ENCODE assay signal across 10 cellular contexts in genomic region chr2:149296031-149296430, GRCh38. TPM values are rescaled to one million over a fixed set of nuclear protein-coding genes. Genes with fewer than 3 reads are reported as not detected.
"Had no signal": no experiment of that assay in that cellular context is flagged by ENCODE, and none has a peak within 500 bp of the region (broad histone marks: within the 10 kb centered on the region; RNA-seq: fewer than 3 reads in every experiment).

No MANE protein-coding gene starts in this region.

- FAIRE-seq: H1, H54, K562 had no signal

- H3K4me3 ChIP-seq: GM23338, K562 had no signal

- DNase-seq: H9, HCEC 1CT, IMR-90, Kasumi-1, KG1 had no signal

- H2AFZ ChIP-seq: GM23338 had no signal

- H3K4me2 ChIP-seq: GM23338 had no signal

- ATAC-seq: GM23338, K562 had no signal

- H3K27ac ChIP-seq: HL-60 had no signal

RNA-seq across cellular contexts. Expression of gene LYPD6, which starts 34.4 kb away (rescaled TPM):
- total RNA-seq: K562 had no signal
- polyA plus RNA-seq: K562 had no signal
